In genomic region chr12:91413591-91413990, GRCh38 we compare ENCODE assay signal across 12 cellular contexts.
A peak's percentile ranks its signal among the peaks of the same experiment; 100 is the strongest.
DNase-seq lines count a peak whose midpoint lies in the region; ATAC-seq, FAIRE-seq and TF ChIP-seq lines count a peak whose summit lies in the region.
"Had no signal": no experiment of that assay in that cellular context is flagged by ENCODE, and none has a peak within 500 bp of the region (broad histone marks: within the 10 kb centered on the region; RNA-seq: fewer than 3 reads in every experiment).

No MANE protein-coding gene starts in this region.

- H3K4me1 ChIP-seq in cardiac muscle cell (ENCODE audit: low read depth): peaks cover 12% of the 10 kb centered on the region

- no peaks in the 10 kb centered on the region for H3K9me3 ChIP-seq in cardiac muscle cell (ENCODE audit: low read depth)

- no peaks in the 10 kb centered on the region for H3K36me3 ChIP-seq in cardiac muscle cell

- no peaks in the 10 kb centered on the region for H3K27me3 Mint-ChIP-seq in progenitor cell of endocrine pancreas

- peaks cover 2% of the 10 kb centered on the region for H3K4me1 Mint-ChIP-seq in progenitor cell of endocrine pancreas (ENCODE audit: low read depth)

- H3K9me3 Mint-ChIP-seq in progenitor cell of endocrine pancreas (ENCODE audit: low read depth): no peaks in the 10 kb centered on the region

- no peak for FAIRE-seq in urothelium cell line (lab: Jason Lieb, UNC)
- FAIRE-seq: GM19239 had no signal

- ATAC-seq in GM18868 (IDR thresholded peaks at IDR 0.05; ENCODE audit: unreplicated experiment): no peak

- no peak overlapping the region for H3K4me3 ChIP-seq in cardiac muscle cell

- intact Hi-C loops in cardiac septum (cut with DNase I): no loop called here

- DNase-seq in cardiac muscle cell (ENCODE audit: low read depth in 1 of 2, low spot score in 1 of 2): peak; percentile 28 to 34
- no peak for DNase-seq in cardiac septum (ENCODE audit: low spot score)
- peak; percentile 97 for DNase-seq in T1000 (lab: John Stamatoyannopoulos, UW)
- DNase-seq in iris pigment epithelial cell (ENCODE audit: low read depth): peak; percentile 82
- peak; percentile 44 for DNase-seq in urothelium cell line (ENCODE audit: low spot score)
- no peak for DNase-seq in progenitor cell of endocrine pancreas (ENCODE audit: low spot score, unreplicated experiment)
- no peak for DNase-seq in HuH-7 (ENCODE audit: low spot score)
- DNase-seq: activated CD4-positive, alpha-beta T cell treated with anti-CD3 and anti-CD28 coated beads, Interleukin-2, amount 50 U/mL, for 4 hours; foreskin melanocyte; SW 1271 had no signal

- no peak overlapping the region for H3K27ac Mint-ChIP-seq in progenitor cell of endocrine pancreas

- no peak for TF ChIP-seq CTCF in cardiac muscle cell (IDR thresholded peaks at IDR 0.05; ENCODE audit: low read depth, low read length)
- TF ChIP-seq CTCF in progenitor cell of endocrine pancreas (IDR thresholded peaks at IDR 0.05; ENCODE audit: unreplicated experiment): no peak

- no peaks in the 10 kb centered on the region for H3K27me3 ChIP-seq in cardiac muscle cell

- H3K27ac ChIP-seq in cardiac muscle cell: peak overlapping the region; percentile 6

- H3K4me3 Mint-ChIP-seq in progenitor cell of endocrine pancreas (ENCODE audit: low read depth): no peak overlapping the region

- no peaks in the 10 kb centered on the region for H3K36me3 Mint-ChIP-seq in progenitor cell of endocrine pancreas (ENCODE audit: insufficient read depth)

Comparison
In these comparisons a context has a peak if more than half of its experiments do, and no peak if none do; other contexts are left out.
1. DNase-seq: peak in cardiac muscle cell (2 of 2), T1000 (single experiment), iris pigment epithelial cell (single experiment) and urothelium cell line (single experiment); none in cardiac septum (single experiment), progenitor cell of endocrine pancreas (single experiment) and HuH-7 (single experiment).